ENCODE assay signal across 19 cellular contexts in genomic region chr6:133894795-133895401, GRCh38. TPM values are rescaled to one million over a fixed set of nuclear protein-coding genes. Genes with fewer than 3 reads are reported as not detected.
DNase-seq lines count a peak whose midpoint lies in the region; ATAC-seq and TF ChIP-seq lines count a peak whose summit lies in the region.
"Had no signal": no experiment of that assay in that cellular context is flagged by ENCODE, and none has a peak within 500 bp of the region (broad histone marks: within the 10 kb centered on the region; RNA-seq: fewer than 3 reads in every experiment).

No MANE protein-coding gene starts in this region.

- CTCF ChIA-PET in activated naive CD4-positive, alpha-beta T cell treated with anti-CD3 and anti-CD28 coated beads for 36 hours (lab: Charles Lee), result interaction anchor here (0.7 kb wide), 1 partner anchor 21 kb away, joined by 3 read pairs; no protein-coding TSS in a partner anchor

- H3K36me3 Mint-ChIP-seq in activated naive CD4-positive, alpha-beta T cell treated with anti-CD3 and anti-CD28 coated beads for 36 hours (ENCODE audit: low read depth), result no peaks in the 10 kb centered on the region
- H3K36me3 Mint-ChIP-seq: immature natural killer cell had no signal

- peaks cover 80% of the 10 kb centered on the region for H3K27me3 Mint-ChIP-seq in activated naive CD4-positive, alpha-beta T cell treated with anti-CD3 and anti-CD28 coated beads for 36 hours (ENCODE audit: low read depth)

- intact Hi-C loops in body of pancreas (cut with DNase I), result no loop called here
- intact Hi-C loops in prostate gland (cut with DNase I), result loop anchor here (10.0 kb wide), 2 partner anchors 650 to 1080 kb away; partner anchors contain the start of genes EYA4 and RPS12
- intact Hi-C loops in posterior cingulate gyrus (cut with DNase I), result no loop called here
- intact Hi-C loops in activated naive CD4-positive, alpha-beta T cell treated with anti-CD3 and anti-CD28 coated beads for 36 hours (cut with micrococcal nuclease), result loop anchor here (5.0 kb wide), 1 partner anchor 653 kb away; the partner anchor contains the start of gene EYA4

- no peaks in the 10 kb centered on the region for H3K36me3 ChIP-seq in body of pancreas (replicated peaks in 1 of 2; ENCODE audit: insufficient read depth in 1 of 2, low read depth in 2 of 2)
- H3K36me3 ChIP-seq in right atrium auricular region, result no peaks in the 10 kb centered on the region
- no peaks in the 10 kb centered on the region for H3K36me3 ChIP-seq in prostate gland

- DNase-seq in EL, result peak; percentile 18
- DNase-seq in body of pancreas, result peak in 2 of 4 donors; percentile 27 to 29
- DNase-seq in right atrium auricular region (ENCODE audit: low spot score), result no peak
- DNase-seq in prostate gland (ENCODE audit: low spot score), result no peak
- DNase-seq in DMS153 treated with DMSO at 0.1 percent for 48 hours (lab: John Stamatoyannopoulos, UW; ENCODE audit: unreplicated experiment), result no peak
- DNase-seq in activated effector memory CD4-positive, alpha-beta T cell treated with anti-CD3 and anti-CD28 coated beads, Interleukin-2, amount 50 U/mL, for 16 hours, result no peak
- DNase-seq in posterior cingulate gyrus, result no peak
- no peak for DNase-seq in activated naive CD4-positive, alpha-beta T cell treated with anti-CD3 and anti-CD28 coated beads for 36 hours
- DNase-seq: activated CD4-positive, alpha-beta memory T cell treated with anti-CD3 and anti-CD28 coated beads, Interleukin-2, amount 10 ng/mL, durations not matched to agents 7 days and 5 days; AML-193; immature natural killer cell; NCI-H1105; NCI-H526 treated with DMSO at 0.1 percent for 48 hours; SHP77; stimulated activated CD4-positive, alpha-beta T cell treated with anti-CD3 and anti-CD28 coated beads, Interleukin-15, amount 100 ng/mL, for 24 hours had no signal

- TF ChIP-seq CTCF in body of pancreas (IDR thresholded peaks at IDR 0.05), result no peak
- no peak for TF ChIP-seq CTCF in right atrium auricular region (IDR thresholded peaks at IDR 0.05)
- TF ChIP-seq CTCF in prostate gland (IDR thresholded peaks at IDR 0.05), result no peak

- 7 to 10% methylated on average over 5 of the region's 5 CpGs for WGBS in body of pancreas, 2 donors
- WGBS in prostate gland, result 10% methylated on average over 5 of the region's 5 CpGs

- H3K4me1 Mint-ChIP-seq in activated naive CD4-positive, alpha-beta T cell treated with anti-CD3 and anti-CD28 coated beads for 36 hours (ENCODE audit: low read depth), result peaks cover 28% of the 10 kb centered on the region

- peak; percentile 36 for ATAC-seq in body of pancreas

- H3K27me3 ChIP-seq in body of pancreas, result peaks cover 0 to 31% of the 10 kb centered on the region in 2 donors
- H3K27me3 ChIP-seq in right atrium auricular region, result peaks cover 6 to 44% of the 10 kb centered on the region in 2 donors
- peaks cover 15% of the 10 kb centered on the region for H3K27me3 ChIP-seq in prostate gland (replicated peaks; ENCODE audit: insufficient read depth)

- H3K4me1 ChIP-seq in body of pancreas (peaks cover 13% of the 10 kb centered on the region), right atrium auricular region (peaks cover 0 to 38% of the 10 kb centered on the region in 2 donors), prostate gland (replicated peaks) (no peaks in the 10 kb centered on the region)

- H3K27ac Mint-ChIP-seq in activated naive CD4-positive, alpha-beta T cell treated with anti-CD3 and anti-CD28 coated beads for 36 hours, result no peak overlapping the region
- H3K27ac Mint-ChIP-seq: activated CD4-positive, alpha-beta memory T cell treated with anti-CD3 and anti-CD28 coated beads, Interleukin-2, amount 10 ng/mL, durations not matched to agents 7 days and 5 days; activated T-helper 2 cell treated with anti-CD3 and anti-CD28 coated beads, Interferon-gamma antibody, Interleukin-2, Interleukin-4, amounts not matched to agents 10 μg/mL and 5 μg/mL and 100 μg/mL, durations not matched to agents 14 hours and 24 hours and 36 hours; immature natural killer cell had no signal

- H3K4me3 Mint-ChIP-seq in activated naive CD4-positive, alpha-beta T cell treated with anti-CD3 and anti-CD28 coated beads for 36 hours, result no peak overlapping the region
- H3K4me3 Mint-ChIP-seq: activated CD4-positive, alpha-beta memory T cell treated with anti-CD3 and anti-CD28 coated beads, Interleukin-2, amount 10 ng/mL, durations not matched to agents 7 days and 5 days; immature natural killer cell; neural crest cell had no signal

- no peak overlapping the region for H3K4me3 ChIP-seq in body of pancreas
- H3K4me3 ChIP-seq in right atrium auricular region, result peak overlapping the region in 1 of 2 donors; percentile 42
- no peak overlapping the region for H3K4me3 ChIP-seq in prostate gland

- H3K27ac ChIP-seq in body of pancreas (no peak overlapping the region), right atrium auricular region (peak overlapping the region; percentile 58 to 81), prostate gland (peak overlapping the region; percentile 55)
- H3K27ac ChIP-seq: epithelial cell of prostate had no signal

- H3K9me3 ChIP-seq in body of pancreas (no peaks in the 10 kb centered on the region), right atrium auricular region (no peaks in the 10 kb centered on the region), prostate gland (no peaks in the 10 kb centered on the region)

- no peaks in the 10 kb centered on the region for H3K9me3 Mint-ChIP-seq in activated naive CD4-positive, alpha-beta T cell treated with anti-CD3 and anti-CD28 coated beads for 36 hours
- H3K9me3 Mint-ChIP-seq: activated CD4-positive, alpha-beta memory T cell treated with anti-CD3 and anti-CD28 coated beads, Interleukin-2, amount 10 ng/mL, durations not matched to agents 7 days and 5 days; activated T-helper 2 cell treated with anti-CD3 and anti-CD28 coated beads, Interferon-gamma antibody, Interleukin-2, Interleukin-4, amounts not matched to agents 10 μg/mL and 5 μg/mL and 100 μg/mL, durations not matched to agents 14 hours and 24 hours and 36 hours; immature natural killer cell; neural crest cell had no signal

- TF ChIP-seq POLR2A in body of pancreas (IDR thresholded peaks at IDR 0.05), result no peak
- TF ChIP-seq POLR2A in prostate gland (IDR thresholded peaks at IDR 0.05), result no peak

RNA-seq across cellular contexts. Expression of gene TCF21, which starts 6.0 kb away (rescaled TPM):
- total RNA-seq in body of pancreas (1 to 10 TPM; 1.3 to 2.3 TPM), right atrium auricular region (10 to 100 TPM in 1 of 2 donors, 1 to 10 TPM in 1; 7.5 to 16.5 TPM), prostate gland (1 to 10 TPM; 4.9 to 9.7 TPM)
- total RNA-seq in activated naive CD4-positive, alpha-beta T cell treated with anti-CD3 and anti-CD28 coated beads for 36 hours, result not detected
- total RNA-seq: activated CD4-positive, alpha-beta memory T cell treated with anti-CD3 and anti-CD28 coated beads, Interleukin-2, amount 10 ng/mL, durations not matched to agents 7 days and 5 days; activated T-helper 2 cell treated with anti-CD3 and anti-CD28 coated beads, Interferon-gamma antibody, Interleukin-2, Interleukin-4, amounts not matched to agents 10 μg/mL and 5 μg/mL and 100 μg/mL, durations not matched to agents 14 hours and 24 hours and 36 hours; Daoy; neural crest cell had no signal

RNA-seq across cellular contexts. Expression of gene TBPL1, which starts 58.1 kb away (rescaled TPM):
- total RNA-seq in body of pancreas (10 to 100 TPM in 1 of 2 donors, under 1 TPM in 1; 0.99 to 10.9 TPM), right atrium auricular region (10 to 100 TPM; 18.9 to 22.6 TPM), prostate gland (10 to 100 TPM; 27.7 to 30.8 TPM)
- 10 to 100 TPM; 27.0 to 27.6 TPM for total RNA-seq in activated naive CD4-positive, alpha-beta T cell treated with anti-CD3 and anti-CD28 coated beads for 36 hours

Comparison
In these comparisons a context has a peak if more than half of its experiments do, and no peak if none do; other contexts are left out.
1. H3K27ac ChIP-seq: peak in right atrium auricular region (2 of 2) and prostate gland (2 of 2); none in body of pancreas (0 of 4).
2. intact Hi-C loops: an anchor here in prostate gland (10.0 kb wide) and activated naive CD4-positive, alpha-beta T cell treated with anti-CD3 and anti-CD28 coated beads for 36 hours (5.0 kb wide); none called in body of pancreas and posterior cingulate gyrus.